Comparison of ENCODE assay signal across 25 cellular contexts in the genomic region with DNA sequence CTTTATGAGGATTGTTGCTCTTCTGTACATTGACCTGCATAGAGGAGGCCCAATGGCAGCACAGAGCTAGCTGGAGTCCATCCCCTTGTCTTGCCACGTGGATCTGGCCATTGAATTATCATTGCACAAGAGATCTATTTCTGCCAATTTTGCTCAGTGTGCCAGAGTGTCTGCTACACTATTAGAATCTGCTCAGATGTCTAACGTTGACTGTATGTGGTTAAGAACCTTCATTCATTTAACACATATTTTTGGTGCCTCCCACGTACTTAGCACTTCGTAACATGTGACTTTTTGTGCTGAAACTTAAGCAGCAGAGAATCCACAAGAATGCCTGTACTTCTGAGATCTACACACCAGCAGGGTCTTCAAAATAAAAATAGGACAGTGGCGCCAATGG.
DNase-seq lines count a peak whose midpoint lies in the region; ATAC-seq and TF ChIP-seq lines count a peak whose summit lies in the region.
"Had no signal": no experiment of that assay in that cellular context is flagged by ENCODE, and none has a peak within 500 bp of the region (broad histone marks: within the 10 kb centered on the region; RNA-seq: fewer than 3 reads in every experiment).

No MANE protein-coding gene starts in this region.

- peaks cover 21% of the 10 kb centered on the region for H3K4me1 Mint-ChIP-seq in GM23338
- H3K4me1 Mint-ChIP-seq: CD4-positive, alpha-beta memory T cell had no signal

- H3K27ac Mint-ChIP-seq in GM23338 = no peak overlapping the region
- H3K27ac Mint-ChIP-seq: CD4-positive, alpha-beta memory T cell had no signal

- no peak overlapping the region for H3K4me3 Mint-ChIP-seq in GM23338
- H3K4me3 Mint-ChIP-seq: CD4-positive, alpha-beta memory T cell had no signal

- no peaks in the 10 kb centered on the region for H3K27me3 ChIP-seq in GM23338 (ENCODE audit: insufficient read depth)
- H3K27me3 ChIP-seq in right atrium auricular region = no peaks in the 10 kb centered on the region
- H3K27me3 ChIP-seq in heart left ventricle = peaks cover 0 to 2% (median 0%) of the 10 kb centered on the region in 9 donors
- H3K27me3 ChIP-seq: SJCRH30 had no signal

- H3K4me2 ChIP-seq in GM23338 = no peak overlapping the region
- H3K4me2 ChIP-seq: A549 had no signal

- H3K4me1 ChIP-seq in GM23338 (ENCODE audit: insufficient read depth) = 0 out of 2 replicates have a peak, but pooled peaks cover 7% of the 10 kb centered on the region
- H3K4me1 ChIP-seq in right atrium auricular region = no peaks in the 10 kb centered on the region
- H3K4me1 ChIP-seq in heart left ventricle = no peaks in the 10 kb centered on the region
- H3K4me1 ChIP-seq: A549, SJCRH30 had no signal

- 80 to 83% (median 81%) methylated on average over 5 of the region's 5 CpGs for WGBS in heart left ventricle, 4 donors

- H2AFZ ChIP-seq in GM23338 = no peak overlapping the region

- DNase-seq in GM12865 (ENCODE audit: low read depth) (peak; percentile 5), MV-4-11 (lab: John Stamatoyannopoulos, UW) (peak; percentile 54), inferior parietal cortex (ENCODE audit: extremely low spot score) (peak; percentile 27), superior temporal gyrus (ENCODE audit: extremely low spot score) (peak; percentile 24), GM23338 (ENCODE audit: low spot score) (no peak), right atrium auricular region (ENCODE audit: low spot score) (no peak), heart left ventricle (no peak)
- DNase-seq: AML-193; C1 segment of cervical spinal cord; CD4-positive, alpha-beta memory T cell; COR-L47; DMS53; H7; Karpas-422; NCI-H1092 treated with DMSO at 0.1 percent for 48 hours; NCI-H1436 treated with DMSO at 0.1 percent for 48 hours; NCI-H1930; NCI-H2107; NCI-H524; NCI-H774; PC-3; SJCRH30 had no signal

- H3K9me3 ChIP-seq in right atrium auricular region (no peaks in the 10 kb centered on the region), heart left ventricle (no peaks in the 10 kb centered on the region)
- H3K9me3 ChIP-seq: A549, SJCRH30 had no signal

- H3K27me3 Mint-ChIP-seq in GM23338 (ENCODE audit: insufficient read depth, low read depth, poor library complexity) = peaks cover 5% of the 10 kb centered on the region

- TF ChIP-seq CTCF in GM12865 (IDR thresholded peaks at IDR 0.05; ENCODE audit: insufficient read depth, low read depth, low read length, missing control alignments) (no peak), GM23338 (conservative IDR thresholded peaks at IDR 0.05; ENCODE audit: low read depth in 2 of 2) (no peak), right atrium auricular region (IDR thresholded peaks at IDR 0.05) (no peak), heart left ventricle (IDR thresholded peaks at IDR 0.05) (no peak)

- H3K9me2 ChIP-seq in GM23338 (ENCODE audit: insufficient read depth) = no peaks in the 10 kb centered on the region

- no peaks in the 10 kb centered on the region for H3K79me2 ChIP-seq in GM23338 (replicated peaks; ENCODE audit: insufficient read depth)

- TF ChIP-seq POLR2A in heart left ventricle (IDR thresholded peaks at IDR 0.05) = no peak

- no peaks in the 10 kb centered on the region for H4K20me1 ChIP-seq in GM23338 (replicated peaks; ENCODE audit: insufficient read depth)

- intact Hi-C loops in heart left ventricle (cut with DNase I) = no loop called here

- H3K36me3 Mint-ChIP-seq in GM23338 (ENCODE audit: low read depth) = no peaks in the 10 kb centered on the region
- H3K36me3 Mint-ChIP-seq: CD4-positive, alpha-beta memory T cell had no signal

- H3K4me3 ChIP-seq in GM12865 (ENCODE audit: low read depth, low read length) (no peak overlapping the region), GM23338 (no peak overlapping the region), right atrium auricular region (no peak overlapping the region), heart left ventricle (no peak overlapping the region)
- H3K4me3 ChIP-seq: A549, SJCRH30 had no signal

- ATAC-seq in GM23338 = no peak
- no peak for ATAC-seq in heart left ventricle
- ATAC-seq: A549, HepG2, PC-3, SK-N-SH treated with all-trans-retinoic acid at 6 μM for 48 hours had no signal

- H3K27ac ChIP-seq in GM23338 (ENCODE audit: low read depth) = no peak overlapping the region
- H3K27ac ChIP-seq in right atrium auricular region = no peak overlapping the region
- no peak overlapping the region for H3K27ac ChIP-seq in heart left ventricle
- H3K27ac ChIP-seq: A549, SJCRH30 had no signal

- H3F3A ChIP-seq in GM23338 (replicated peaks; ENCODE audit: low read depth) = no peaks in the 10 kb centered on the region

- H3K36me3 ChIP-seq in GM23338 (ENCODE audit: insufficient read depth) = no peaks in the 10 kb centered on the region
- H3K36me3 ChIP-seq in right atrium auricular region = no peaks in the 10 kb centered on the region
- H3K36me3 ChIP-seq in heart left ventricle = no peaks in the 10 kb centered on the region
- H3K36me3 ChIP-seq: SJCRH30 had no signal

- no peaks in the 10 kb centered on the region for H3K9me3 Mint-ChIP-seq in GM23338

TF ChIP-seq in GM23338, 12 proteins besides CTCF, POLR2A, EP300 and RAD21 (continues in another document):
- TF ChIP-seq NANOG (IDR thresholded peaks at IDR 0.05; ENCODE audit: borderline replicate concordance) (no peak), EZH2 (IDR thresholded peaks at IDR 0.05; ENCODE audit: low read depth, unreplicated experiment) (no peak), REST (IDR thresholded peaks at IDR 0.05; ENCODE audit: unreplicated experiment) (no peak)

Comparison
In these comparisons a context has a peak if more than half of its experiments do, and no peak if none do; other contexts are left out.
1. DNase-seq: peak in GM12865 (single experiment), MV-4-11 (single experiment), inferior parietal cortex (single experiment) and superior temporal gyrus (single experiment); none in GM23338 (single experiment), right atrium auricular region (single experiment) and heart left ventricle (0 of 5).